ENCODE assay signal across 11 cellular contexts in genomic region chr21:15210235-15210678, GRCh38.
DNase-seq lines count a peak whose midpoint lies in the region; ATAC-seq, FAIRE-seq and TF ChIP-seq lines count a peak whose summit lies in the region.
"Had no signal": no experiment of that assay in that cellular context is flagged by ENCODE, and none has a peak within 500 bp of the region (broad histone marks: within the 10 kb centered on the region; RNA-seq: fewer than 3 reads in every experiment).

No MANE protein-coding gene starts in this region.

- peaks cover 4% of the 10 kb centered on the region for H3K27me3 Mint-ChIP-seq in activated T-cell treated with anti-CD3 and anti-CD28 coated beads, Interleukin-2, amount 50 U/mL, for 72 hours (ENCODE audit: low read depth)

- H3K36me3 Mint-ChIP-seq in activated T-cell treated with anti-CD3 and anti-CD28 coated beads, Interleukin-2, amount 50 U/mL, for 72 hours (ENCODE audit: insufficient read depth in 2 of 2), result no peaks in the 10 kb centered on the region
- H3K36me3 Mint-ChIP-seq: activated naive CD4-positive, alpha-beta T cell treated with anti-CD3 and anti-CD28 coated beads, Interleukin-2, amount 50 U/mL, for 24 hours had no signal

- FAIRE-seq in keratinocyte (lab: Jason Lieb, UNC), result peak; percentile 85
- FAIRE-seq: endometrium had no signal

- TF ChIP-seq POLR2A in adrenal gland (IDR thresholded peaks at IDR 0.05) (no peak), vagina (IDR thresholded peaks at IDR 0.05) (no peak)

- H3K27me3 ChIP-seq in adrenal gland (no peaks in the 10 kb centered on the region), keratinocyte (ENCODE audit: control insufficient read depth, extremely low read depth, insufficient read depth, low read length) (no peaks in the 10 kb centered on the region), thoracic aorta (replicated peaks; ENCODE audit: insufficient read depth) (no peaks in the 10 kb centered on the region), vagina (no peaks in the 10 kb centered on the region)

- dilution Hi-C loops in keratinocyte (cut with MboI; ENCODE audit: extremely low pct_ligation_motif_present, low sequenced_read_pairs), result no loop called here

- H3K4me3 ChIP-seq in adrenal gland (no peak overlapping the region), keratinocyte (ENCODE audit: control insufficient read depth in 2 of 3, extremely low read depth in 1 of 3, insufficient read depth in 2 of 3, low read depth in 1 of 3, low read length in 3 of 3) (no peak overlapping the region), thoracic aorta (no peak overlapping the region), vagina (no peak overlapping the region)

- DNase-seq in HT1080 (ENCODE audit: low read depth) (peak; percentile 51), adrenal gland (peak in 5 of 7 donors; percentile 28 to 70 (median 50)), keratinocyte (ENCODE audit: low read depth, low spot score) (peak; percentile 94), thoracic aorta (ENCODE audit: low spot score) (peak; percentile 27), vagina (ENCODE audit: extremely low spot score in 2 of 2) (no peak), Kasumi-1 (lab: John Stamatoyannopoulos, UW) (no peak), NCI-H524 (lab: John Stamatoyannopoulos, UW) (no peak)
- no peak for DNase-seq in activated T-cell treated with anti-CD3 and anti-CD28 coated beads, Interleukin-2, amount 50 U/mL, for 72 hours
- DNase-seq: activated B cell treated with CpG ODN at 0.5 μM for 24 hours had no signal

- no peaks in the 10 kb centered on the region for H3K9me3 ChIP-seq in adrenal gland (replicated peaks in 1 of 3)
- no peaks in the 10 kb centered on the region for H3K9me3 ChIP-seq in keratinocyte (ENCODE audit: control insufficient read depth, low read depth, low read length)
- H3K9me3 ChIP-seq in thoracic aorta, result no peaks in the 10 kb centered on the region
- H3K9me3 ChIP-seq in vagina, result no peaks in the 10 kb centered on the region

- H3K36me3 ChIP-seq in adrenal gland (replicated peaks in 1 of 2) (no peaks in the 10 kb centered on the region), keratinocyte (ENCODE audit: control insufficient read depth in 2 of 2, extremely low read depth in 1 of 2, insufficient read depth in 2 of 2, low read length in 2 of 2) (no peaks in the 10 kb centered on the region), thoracic aorta (no peaks in the 10 kb centered on the region), vagina (no peaks in the 10 kb centered on the region)

- no peak overlapping the region for H3K27ac ChIP-seq in adrenal gland
- H3K27ac ChIP-seq in keratinocyte (ENCODE audit: control insufficient read depth, insufficient read depth, low read length), result peak overlapping the region; percentile 53
- H3K27ac ChIP-seq in thoracic aorta, result no peak overlapping the region
- no peak overlapping the region for H3K27ac ChIP-seq in vagina

- H3K9ac ChIP-seq in keratinocyte (ENCODE audit: control insufficient read depth, extremely low read depth, insufficient read depth, low read length), result no peak overlapping the region

- WGBS in adrenal gland, 4 donors, result 57 to 70% (median 66%) methylated on average over 3 of the region's 3 CpGs

- TF ChIP-seq CTCF in adrenal gland (IDR thresholded peaks at IDR 0.05), result no peak
- peak in 1 of 3 experiments; percentile 30 for TF ChIP-seq CTCF in keratinocyte (optimal IDR thresholded peaks at IDR 0.05 in 1 of 3, IDR thresholded peaks at IDR 0.05 in 1 of 3, conservative IDR thresholded peaks at IDR 0.05 in 1 of 3; ENCODE audit: extremely low read depth in 1 of 3, insufficient read depth in 2 of 3, low read length in 3 of 3)
- no peak for TF ChIP-seq CTCF in thoracic aorta (IDR thresholded peaks at IDR 0.05)
- TF ChIP-seq CTCF in vagina (IDR thresholded peaks at IDR 0.05), result no peak

- H3K9me1 ChIP-seq in keratinocyte (ENCODE audit: control insufficient read depth, extremely low read depth, insufficient read depth, low read length), result no peaks in the 10 kb centered on the region

- H3K4me1 ChIP-seq in adrenal gland (replicated peaks in 1 of 2), result peaks cover 0 to 3% of the 10 kb centered on the region in 2 donors
- peaks cover 21% of the 10 kb centered on the region for H3K4me1 ChIP-seq in keratinocyte (ENCODE audit: control insufficient read depth, extremely low read depth, insufficient read depth, low read length)
- H3K4me1 ChIP-seq in thoracic aorta (ENCODE audit: control insufficient read depth in 1 of 2, low read depth in 2 of 2), result no peaks in the 10 kb centered on the region
- H3K4me1 ChIP-seq in vagina, result no peaks in the 10 kb centered on the region

- no peak for ATAC-seq in thoracic aorta (ENCODE audit: insufficient number of reproducible peaks, low FRiP score, low read depth)
- no peak for ATAC-seq in activated T-cell treated with anti-CD3 and anti-CD28 coated beads, Interleukin-2, amount 50 U/mL, for 72 hours (replicated peaks in 1 of 2)

- intact Hi-C loops in adrenal gland (cut with DNase I) (no loop called here), vagina (cut with DNase I) (no loop called here)

- H3K9me3 Mint-ChIP-seq in activated T-cell treated with anti-CD3 and anti-CD28 coated beads, Interleukin-2, amount 50 U/mL, for 72 hours, result peaks cover 0 to 2% of the 10 kb centered on the region in 2 donors
- H3K9me3 Mint-ChIP-seq: activated B cell treated with CpG ODN at 0.5 μM for 24 hours had no signal

- H3K4me3 Mint-ChIP-seq in activated T-cell treated with anti-CD3 and anti-CD28 coated beads, Interleukin-2, amount 50 U/mL, for 72 hours, result no peak overlapping the region
- H3K4me3 Mint-ChIP-seq: activated B cell treated with CpG ODN at 0.5 μM for 24 hours; activated naive CD4-positive, alpha-beta T cell treated with anti-CD3 and anti-CD28 coated beads, Interleukin-2, amount 50 U/mL, for 24 hours had no signal

- H2AFZ ChIP-seq in keratinocyte (ENCODE audit: control insufficient read depth, low read length), result no peak overlapping the region

- H3K79me2 ChIP-seq in keratinocyte (ENCODE audit: control insufficient read depth, insufficient read depth, low read length), result no peaks in the 10 kb centered on the region

- no peaks in the 10 kb centered on the region for H4K20me1 ChIP-seq in keratinocyte (ENCODE audit: control insufficient read depth, extremely low read depth, insufficient read depth, low read length)

- peak overlapping the region; percentile 58 for H3K4me2 ChIP-seq in keratinocyte (ENCODE audit: control insufficient read depth, extremely low read depth, insufficient read depth, low read depth, low read length)

- no peak overlapping the region for H3K27ac Mint-ChIP-seq in activated T-cell treated with anti-CD3 and anti-CD28 coated beads, Interleukin-2, amount 50 U/mL, for 72 hours
- H3K27ac Mint-ChIP-seq: activated B cell treated with CpG ODN at 0.5 μM for 24 hours had no signal

- no peaks in the 10 kb centered on the region for H3K4me1 Mint-ChIP-seq in activated T-cell treated with anti-CD3 and anti-CD28 coated beads, Interleukin-2, amount 50 U/mL, for 72 hours (ENCODE audit: low read depth)
- H3K4me1 Mint-ChIP-seq: activated naive CD4-positive, alpha-beta T cell treated with anti-CD3 and anti-CD28 coated beads, Interleukin-2, amount 50 U/mL, for 24 hours had no signal

Comparison
In these comparisons a context has a peak if more than half of its experiments do, and no peak if none do; other contexts are left out.
1. DNase-seq: peak in HT1080 (single experiment), adrenal gland (5 of 7), keratinocyte (single experiment) and thoracic aorta (single experiment); none in vagina (0 of 2), Kasumi-1 (0 of 2), activated T-cell treated with anti-CD3 and anti-CD28 coated beads, Interleukin-2, amount 50 U/mL, for 72 hours (0 of 2) and NCI-H524 (0 of 2).